In genomic region chr9:134323741-134324358, GRCh38 we compare ENCODE assay signal across 1 cellular context.
A peak's percentile ranks its signal among the peaks of the same experiment; 100 is the strongest.
TF ChIP-seq lines count a peak whose summit lies in the region.

No MANE protein-coding gene starts in this region.

TF ChIP-seq in HepG2, 621 proteins besides CTCF, POLR2A, EP300 and RAD21 (continued from another document and continues in another):
- peak in 1 of 2 experiments; percentile 97; a peak in 2 of 4 replicates for TF ChIP-seq KLF16 (CRISPR knock-in tag; IDR thresholded peaks at IDR 0.05)
- peak; percentile 73; the same call in 1 of the 2 replicates for TF ChIP-seq ZNF724P (CRISPR knock-in tag; IDR thresholded peaks at IDR 0.05; ENCODE audit: borderline replicate concordance)
- TF ChIP-seq ZNF614 (CRISPR knock-in tag; IDR thresholded peaks at IDR 0.05; ENCODE audit: borderline replicate concordance), result no peak; the same call in 1 of the 2 replicates
- no peak for TF ChIP-seq MBD4 (IDR thresholded peaks at IDR 0.05; ENCODE audit: borderline replicate concordance, low read length)
- TF ChIP-seq PPARG (CRISPR knock-in tag; conservative IDR thresholded peaks at IDR 0.05), result no peak
- TF ChIP-seq FOXC1 (CRISPR knock-in tag; IDR thresholded peaks at IDR 0.05; ENCODE audit: borderline replicate concordance), result peak; percentile 99
- TF ChIP-seq SCMH1 (CRISPR knock-in tag; IDR thresholded peaks at IDR 0.05; ENCODE audit: borderline replicate concordance), result no peak
- TF ChIP-seq SOX6 (IDR thresholded peaks at IDR 0.05), result no peak
- TF ChIP-seq SOX6 (CRISPR knock-in tag; IDR thresholded peaks at IDR 0.05), result peak; percentile 20; the same call in 1 of the 2 replicates
- peak; percentile 85; the same call in 1 of the 2 replicates for TF ChIP-seq ZGPAT (CRISPR knock-in tag; IDR thresholded peaks at IDR 0.05)
- TF ChIP-seq ZNF670 (CRISPR knock-in tag; IDR thresholded peaks at IDR 0.05; ENCODE audit: borderline replicate concordance), result peak; percentile 84; the same call in 1 of the 2 replicates
- peak; percentile 76 for TF ChIP-seq ZNF777 (CRISPR knock-in tag; IDR thresholded peaks at IDR 0.05)
- TF ChIP-seq ZNF574 (CRISPR knock-in tag; IDR thresholded peaks at IDR 0.05), result peak; percentile 79
- no peak for TF ChIP-seq PCBP1 (IDR thresholded peaks at IDR 0.05; ENCODE audit: borderline replicate concordance, low read depth, low read length)
- TF ChIP-seq PLSCR1 (CRISPR knock-in tag; IDR thresholded peaks at IDR 0.05; ENCODE audit: borderline replicate concordance), result no peak
- 0 out of 2 replicates have a peak, but pooled peaks have one; percentile 26 for TF ChIP-seq ZNF253 (CRISPR knock-in tag; IDR thresholded peaks at IDR 0.05; ENCODE audit: borderline replicate concordance)
- 0 out of 2 replicates have a peak, but pooled peaks have one; percentile 60 for TF ChIP-seq ZSCAN21 (CRISPR knock-in tag; IDR thresholded peaks at IDR 0.05; ENCODE audit: borderline replicate concordance)
- TF ChIP-seq ZNF318 (CRISPR knock-in tag; IDR thresholded peaks at IDR 0.05), result no peak
- no peak for TF ChIP-seq ZFP41 (CRISPR knock-in tag; IDR thresholded peaks at IDR 0.05; ENCODE audit: borderline replicate concordance)
- TF ChIP-seq ZBTB37 (CRISPR knock-in tag; IDR thresholded peaks at IDR 0.05), result no peak; the same call in 1 of the 2 replicates
- peak; percentile 91 for TF ChIP-seq ZNF142 (CRISPR knock-in tag; IDR thresholded peaks at IDR 0.05)
- TF ChIP-seq ZNF143 (CRISPR knock-in tag; IDR thresholded peaks at IDR 0.05), result peak; percentile 57; the same call in 1 of the 2 replicates
- TF ChIP-seq NFE2 (CRISPR knock-in tag; IDR thresholded peaks at IDR 0.05), result no peak
- no peak for TF ChIP-seq ZNF276 (CRISPR knock-in tag; IDR thresholded peaks at IDR 0.05; ENCODE audit: low read depth)
- TF ChIP-seq NAIF1 (CRISPR knock-in tag; IDR thresholded peaks at IDR 0.05; ENCODE audit: borderline replicate concordance), result peak; percentile 79; the same call in 1 of the 2 replicates
- no peak for TF ChIP-seq ZBTB3 (CRISPR knock-in tag; IDR thresholded peaks at IDR 0.05; ENCODE audit: borderline replicate concordance, low read depth)
- 0 out of 2 replicates have a peak, but pooled peaks have one; percentile 69 for TF ChIP-seq CREB3 (CRISPR knock-in tag; IDR thresholded peaks at IDR 0.05)
- TF ChIP-seq TOPORS (CRISPR knock-in tag; IDR thresholded peaks at IDR 0.05), result peak; percentile 91
- TF ChIP-seq MIER2 (CRISPR knock-in tag; IDR thresholded peaks at IDR 0.05), result no peak
